Comparison of ENCODE assay signal across 22 cellular contexts in genomic region chr12:118520428-118520827, GRCh38.
"Had no signal": no experiment of that assay in that cellular context is flagged by ENCODE, and none has a peak within 500 bp of the region (broad histone marks: within the 10 kb centered on the region; RNA-seq: fewer than 3 reads in every experiment).

No MANE protein-coding gene starts in this region.

- DNase-seq: activated CD4-positive, alpha-beta memory T cell treated with anti-CD3 and anti-CD28 coated beads, Interleukin-2, amount 10 ng/mL, durations not matched to agents 7 days and 5 days; activated CD4-positive, alpha-beta T cell treated with anti-CD3 and anti-CD28 coated beads, Interleukin-2, amount 10 ng/mL, durations not matched to agents 24 days and 14 days; activated CD4-positive, CD25-positive, alpha-beta regulatory T cell treated with anti-CD3 and anti-CD28 coated beads, Interleukin-2, amount 50 U/mL, for 72 hours; activated T-cell treated with anti-CD3 and anti-CD28 coated beads, Interleukin-2, amount 50 U/mL, for 4 hours; anterior cingulate cortex; foreskin fibroblast; midbrain; naive thymus-derived CD4-positive, alpha-beta T cell; pancreas; stimulated activated CD4-positive, alpha-beta T cell treated with anti-CD3 and anti-CD28 coated beads, Interleukin-4, amount 100 ng/mL, for 24 hours; T-helper 17 cell; T1000; trophoblast cell had no signal

- H3K9me3 ChIP-seq: pancreas, thoracic aorta had no signal

- H3K4me3 ChIP-seq: coronary artery, pancreas, skin epidermis, thoracic aorta had no signal

- H3K27me3 Mint-ChIP-seq: activated CD4-positive, alpha-beta memory T cell treated with anti-CD3 and anti-CD28 coated beads, Interleukin-2, amount 10 ng/mL, durations not matched to agents 7 days and 5 days; activated CD4-positive, alpha-beta T cell treated with anti-CD3 and anti-CD28 coated beads, Interleukin-2, amount 10 ng/mL, durations not matched to agents 24 days and 14 days had no signal

- H3K4me3 Mint-ChIP-seq: activated CD4-positive, alpha-beta memory T cell treated with anti-CD3 and anti-CD28 coated beads, Interleukin-2, amount 10 ng/mL, durations not matched to agents 7 days and 5 days; activated CD4-positive, alpha-beta T cell treated with anti-CD3 and anti-CD28 coated beads, Interleukin-2, amount 10 ng/mL, durations not matched to agents 24 days and 14 days; activated T-cell treated with anti-CD3 and anti-CD28 coated beads, Interleukin-2, amount 50 U/mL, for 4 hours; naive thymus-derived CD4-positive, alpha-beta T cell; stimulated activated effector memory CD8-positive, alpha-beta T cell treated with anti-CD3 and anti-CD28 coated beads, Interleukin-12 subunit alpha, Interleukin-12 subunit beta, amount 100 ng/mL, for 72 hours; stimulated activated naive CD8-positive, alpha-beta T cell treated with anti-CD3 and anti-CD28 coated beads, Interleukin-15, Interleukin-2, amounts not matched to agents 100 ng/mL and 50 ng/mL, for 24 hours; T-helper 17 cell had no signal

- H3K27ac ChIP-seq: coronary artery, pancreas, skin epidermis, thoracic aorta had no signal

- ATAC-seq: activated naive CD4-positive, alpha-beta T cell treated with anti-CD3 and anti-CD28 coated beads, Interleukin-2, amount 50 U/mL, for 72 hours; activated T-cell treated with anti-CD3 and anti-CD28 coated beads, Interleukin-2, amount 50 U/mL, for 4 hours; esophagus mucosa; naive thymus-derived CD4-positive, alpha-beta T cell; pancreas; sciatic nerve; stimulated activated effector memory CD8-positive, alpha-beta T cell treated with anti-CD3 and anti-CD28 coated beads, Interleukin-12 subunit alpha, Interleukin-12 subunit beta, amount 100 ng/mL, for 72 hours; T-helper 17 cell had no signal

- H3K4me1 ChIP-seq: pancreas had no signal

- H3K9me3 Mint-ChIP-seq: activated CD4-positive, alpha-beta T cell treated with anti-CD3 and anti-CD28 coated beads, Interleukin-2, amount 10 ng/mL, durations not matched to agents 24 days and 14 days had no signal

- H3K36me3 ChIP-seq: pancreas, thoracic aorta had no signal

- H3K4me1 Mint-ChIP-seq: activated CD4-positive, alpha-beta memory T cell treated with anti-CD3 and anti-CD28 coated beads, Interleukin-2, amount 10 ng/mL, durations not matched to agents 7 days and 5 days; activated CD4-positive, alpha-beta T cell treated with anti-CD3 and anti-CD28 coated beads, Interleukin-2, amount 10 ng/mL, durations not matched to agents 24 days and 14 days; naive thymus-derived CD4-positive, alpha-beta T cell; stimulated activated effector memory CD8-positive, alpha-beta T cell treated with anti-CD3 and anti-CD28 coated beads, Interleukin-12 subunit alpha, Interleukin-12 subunit beta, amount 100 ng/mL, for 72 hours; T-helper 17 cell had no signal

- H3K27me3 ChIP-seq: pancreas had no signal

- H3K36me3 Mint-ChIP-seq: stimulated activated effector memory CD8-positive, alpha-beta T cell treated with anti-CD3 and anti-CD28 coated beads, Interleukin-12 subunit alpha, Interleukin-12 subunit beta, amount 100 ng/mL, for 72 hours had no signal

- H3K27ac Mint-ChIP-seq: activated CD4-positive, alpha-beta memory T cell treated with anti-CD3 and anti-CD28 coated beads, Interleukin-2, amount 10 ng/mL, durations not matched to agents 7 days and 5 days; activated CD4-positive, alpha-beta T cell treated with anti-CD3 and anti-CD28 coated beads, Interleukin-2, amount 10 ng/mL, durations not matched to agents 24 days and 14 days; activated naive CD4-positive, alpha-beta T cell treated with anti-CD3 and anti-CD28 coated beads, Interleukin-2, amount 50 U/mL, for 72 hours; activated T-helper 2 cell treated with anti-CD3 and anti-CD28 coated beads, Interferon-gamma antibody, Interleukin-2, Interleukin-4, amounts not matched to agents 10 μg/mL and 5 μg/mL and 100 μg/mL, durations not matched to agents 14 hours and 24 hours and 36 hours; naive thymus-derived CD4-positive, alpha-beta T cell; stimulated activated effector memory CD8-positive, alpha-beta T cell treated with anti-CD3 and anti-CD28 coated beads, Interleukin-12 subunit alpha, Interleukin-12 subunit beta, amount 100 ng/mL, for 72 hours; stimulated activated naive CD8-positive, alpha-beta T cell treated with anti-CD3 and anti-CD28 coated beads, Interleukin-15, Interleukin-2, amounts not matched to agents 100 ng/mL and 50 ng/mL, for 24 hours; T-helper 17 cell had no signal
